ENCODE assay signal across 9 cellular contexts in genomic region chr4:13544556-13545393, GRCh38. TPM values are rescaled to one million over a fixed set of nuclear protein-coding genes. Genes with fewer than 3 reads are reported as not detected.
A peak's percentile ranks its signal among the peaks of the same experiment; 100 is the strongest.
DNase-seq lines count a peak whose midpoint lies in the region; ATAC-seq and TF ChIP-seq lines count a peak whose summit lies in the region.
"Had no signal": no experiment of that assay in that cellular context is flagged by ENCODE, and none has a peak within 500 bp of the region (broad histone marks: within the 10 kb centered on the region; RNA-seq: fewer than 3 reads in every experiment).

No MANE protein-coding gene starts in this region.

- peak overlapping the region; percentile 98 for H3K4me2 ChIP-seq in osteoblast (ENCODE audit: insufficient read depth, low read length)

- H3K27me3 ChIP-seq in CD4-positive, alpha-beta T cell (ENCODE audit: control insufficient read depth, insufficient read depth, low read length), result peaks cover 94% of the 10 kb centered on the region
- peaks cover 39% of the 10 kb centered on the region for H3K27me3 ChIP-seq in osteoblast (ENCODE audit: insufficient read depth, low read length)

- no peaks in the 10 kb centered on the region for H3K79me2 ChIP-seq in osteoblast (ENCODE audit: insufficient read depth, low read length)

- H4K20me1 ChIP-seq in osteoblast (ENCODE audit: insufficient read depth, low read length), result no peaks in the 10 kb centered on the region

- DNase-seq in CD4-positive, alpha-beta T cell, result no peak
- DNase-seq in NCI-H524 (lab: John Stamatoyannopoulos, UW) (peak; percentile 81 to 88), Right ventricle myocardium inferior (ENCODE audit: missing footprints) (no peak), osteoblast (ENCODE audit: insufficient read length, low spot score, missing footprints) (peak; percentile 100), cortex of kidney (lab: John Stamatoyannopoulos, UW) (no peak)
- DNase-seq in activated naive CD4-positive, alpha-beta T cell treated with anti-CD3 and anti-CD28 coated beads, Interleukin-2, amount 50 U/mL, for 16 hours, result peak; percentile 49

- H3K4me3 Mint-ChIP-seq in CD4-positive, alpha-beta T cell, result peak overlapping the region; percentile 72

- CTCF ChIA-PET in CD4-positive, alpha-beta T cell (lab: Charles Lee), result no interaction called here

- intact Hi-C loops in CD4-positive, alpha-beta T cell (cut with DNase I, micrococcal nuclease), result loop anchor here (5.0 to 10.0 kb wide), 2 partner anchors 60 to 692 kb away; partner anchors contain the start of gene RAB28 (in 1 of the 2)
- intact Hi-C loops in Right ventricle myocardium inferior (cut with DNase I), result loop anchor here (2.0 to 5.0 kb wide), 2 partner anchors 686 to 812 kb away; no protein-coding TSS in a partner anchor

- peaks cover 62% of the 10 kb centered on the region for H3K4me1 Mint-ChIP-seq in CD4-positive, alpha-beta T cell (ENCODE audit: low read depth)

- ATAC-seq in CD4-positive, alpha-beta T cell (ENCODE audit: poor library complexity), result peak; percentile 23
- ATAC-seq in GM19351 (IDR thresholded peaks at IDR 0.05; ENCODE audit: unreplicated experiment) (peak; percentile 48), HG03439 (IDR thresholded peaks at IDR 0.05; ENCODE audit: unreplicated experiment) (peak; percentile 48), Right ventricle myocardium inferior (peak; percentile 63)

- H3K27ac Mint-ChIP-seq in CD4-positive, alpha-beta T cell, result no peak overlapping the region

- peak overlapping the region; percentile 98 for H2AFZ ChIP-seq in osteoblast (ENCODE audit: low read length)

- H3K9me3 Mint-ChIP-seq in CD4-positive, alpha-beta T cell, result no peaks in the 10 kb centered on the region

- POLR2A ChIA-PET in CD4-positive, alpha-beta T cell (lab: Charles Lee), result no interaction called here

- peaks cover 24% of the 10 kb centered on the region for H3K4me1 ChIP-seq in osteoblast (ENCODE audit: insufficient read depth, low read length)

- H3K36me3 Mint-ChIP-seq in CD4-positive, alpha-beta T cell (ENCODE audit: low read depth), result no peaks in the 10 kb centered on the region

- H3K4me3 ChIP-seq in osteoblast (ENCODE audit: insufficient read depth, low read length), result peak overlapping the region; percentile 78

- peaks cover 78% of the 10 kb centered on the region for H3K27me3 Mint-ChIP-seq in CD4-positive, alpha-beta T cell

- TF ChIP-seq CTCF in CD4-positive, alpha-beta T cell (IDR thresholded peaks at IDR 0.05), result no peak
- no peak for TF ChIP-seq CTCF in osteoblast (IDR thresholded peaks at IDR 0.05; ENCODE audit: extremely low read depth, low read depth, low read length)

- peaks cover 18% of the 10 kb centered on the region for H3K9me3 ChIP-seq in CD4-positive, alpha-beta T cell (ENCODE audit: control insufficient read depth, low read length)
- no peaks in the 10 kb centered on the region for H3K9me3 ChIP-seq in osteoblast (ENCODE audit: low read depth, low read length)

- H3K27ac ChIP-seq in CD4-positive, alpha-beta T cell (ENCODE audit: low read depth, low read length), result no peak overlapping the region
- no peak overlapping the region for H3K27ac ChIP-seq in osteoblast (ENCODE audit: low read depth, low read length)

- H3K36me3 ChIP-seq in osteoblast (ENCODE audit: insufficient read depth, low read length), result no peaks in the 10 kb centered on the region

RNA-seq across cellular contexts. Expression of gene NKX3-2, which starts 0.5 kb away (rescaled TPM):
- total RNA-seq in CD4-positive, alpha-beta T cell, result not detected
- not detected for total RNA-seq in Right ventricle myocardium inferior
- total RNA-seq in osteoblast, result 0.72 and 1.2 TPM in 2 replicates
- total RNA-seq: T-helper 1 cell treated with Interleukin-12 subunit alpha and Interleukin-12 subunit beta and Interleukin-4 antibody, amounts not matched to agents 30 ng/mL and 1 ng/mL, for 36 hours had no signal

Comparison
In these comparisons a context has a peak if more than half of its experiments do, and no peak if none do; other contexts are left out.
1. DNase-seq: peak in NCI-H524 (2 of 2), activated naive CD4-positive, alpha-beta T cell treated with anti-CD3 and anti-CD28 coated beads, Interleukin-2, amount 50 U/mL, for 16 hours (single experiment) and osteoblast (single experiment); none in CD4-positive, alpha-beta T cell (0 of 10), Right ventricle myocardium inferior (single experiment) and cortex of kidney (single experiment).
2. Peak in every context shown above with its lines, with median percentiles within 50 percentile points of each other: ATAC-seq.